ENCODE assay signal across 8 cellular contexts in genomic region chr11:14518820-14519219, GRCh38. TPM values are rescaled to one million over a fixed set of nuclear protein-coding genes. Genes with fewer than 3 reads are reported as not detected.
A peak's percentile ranks its signal among the peaks of the same experiment; 100 is the strongest.
DNase-seq lines count a peak whose midpoint lies in the region; ATAC-seq and TF ChIP-seq lines count a peak whose summit lies in the region.

No MANE protein-coding gene starts in this region.

- H3K9ac ChIP-seq in adipocyte (ENCODE audit: low read length) (peak overlapping the region; percentile 97), liver (ENCODE audit: low read depth in 1 of 2, low read length in 2 of 2) (peak overlapping the region; percentile 96 to 97)

- peak overlapping the region; percentile 99 for H3K27ac Mint-ChIP-seq in activated T-cell treated with anti-CD3 and anti-CD28 coated beads, Interleukin-2, amount 50 U/mL, for 72 hours

- H3K9me3 ChIP-seq in adipocyte (ENCODE audit: control insufficient read depth, low read length) (no peaks in the 10 kb centered on the region), liver (ENCODE audit: control insufficient read depth in 4 of 4, low read length in 3 of 4) (no peaks in the 10 kb centered on the region), tibial artery (no peaks in the 10 kb centered on the region), body of pancreas (no peaks in the 10 kb centered on the region)

- H3K36me3 Mint-ChIP-seq in activated T-cell treated with anti-CD3 and anti-CD28 coated beads, Interleukin-2, amount 50 U/mL, for 72 hours (ENCODE audit: insufficient read depth in 2 of 2) = peaks cover 12 to 35% of the 10 kb centered on the region in 2 donors

- no peaks in the 10 kb centered on the region for H3K27me3 ChIP-seq in adipocyte (replicated peaks; ENCODE audit: control insufficient read depth, insufficient read depth, low read length)
- H3K27me3 ChIP-seq in liver (ENCODE audit: control insufficient read depth in 4 of 4, insufficient read depth in 4 of 4, low read length in 3 of 4) = no peaks in the 10 kb centered on the region
- no peaks in the 10 kb centered on the region for H3K27me3 ChIP-seq in tibial artery
- H3K27me3 ChIP-seq in body of pancreas = no peaks in the 10 kb centered on the region

- H3K4me3 ChIP-seq in adipocyte (ENCODE audit: low read length) = peak overlapping the region; percentile 96
- H3K4me3 ChIP-seq in liver (ENCODE audit: low read depth in 1 of 3, low read length in 3 of 3) = peak overlapping the region; percentile 63 to 96 (median 93)
- H3K4me3 ChIP-seq in tibial artery = peak overlapping the region; percentile 65 to 78
- H3K4me3 ChIP-seq in body of pancreas = no peak overlapping the region

- no peak for DNase-seq in activated T-cell treated with anti-CD3 and anti-CD28 coated beads, Interleukin-2, amount 50 U/mL, for 72 hours
- DNase-seq in activated T-cell treated with anti-CD3 and anti-CD28 coated beads for 4 hours = no peak
- no peak for DNase-seq in adipocyte (ENCODE audit: low read depth)
- no peak for DNase-seq in tibial artery
- no peak for DNase-seq in body of pancreas
- no peak for DNase-seq in cerebellar nuclear complex (lab: John Stamatoyannopoulos, UW)

- ATAC-seq in activated T-cell treated with anti-CD3 and anti-CD28 coated beads, Interleukin-2, amount 50 U/mL, for 72 hours (replicated peaks in 1 of 2) = no peak
- ATAC-seq in HG02973 (IDR thresholded peaks at IDR 0.05; ENCODE audit: unreplicated experiment) = no peak
- ATAC-seq in body of pancreas = no peak

- H3K4me1 Mint-ChIP-seq in activated T-cell treated with anti-CD3 and anti-CD28 coated beads, Interleukin-2, amount 50 U/mL, for 72 hours (ENCODE audit: low read depth) = peaks cover 40% of the 10 kb centered on the region

- peak overlapping the region; percentile 94 to 100 for H3K4me3 Mint-ChIP-seq in activated T-cell treated with anti-CD3 and anti-CD28 coated beads, Interleukin-2, amount 50 U/mL, for 72 hours

- peaks cover 43% of the 10 kb centered on the region for H3K36me3 ChIP-seq in adipocyte (ENCODE audit: control insufficient read depth, insufficient read depth, low read length, severe bottlenecking)
- H3K36me3 ChIP-seq in liver (ENCODE audit: control insufficient read depth in 4 of 4, insufficient read depth in 3 of 4, low read depth in 1 of 4, low read length in 3 of 4) = peaks cover 7 to 20% (median 16%) of the 10 kb centered on the region in 4 donors
- peaks cover 30 to 42% (median 40%) of the 10 kb centered on the region in 3 donors for H3K36me3 ChIP-seq in tibial artery
- H3K36me3 ChIP-seq in body of pancreas (replicated peaks in 1 of 2; ENCODE audit: insufficient read depth in 1 of 2, low read depth in 2 of 2) = peaks cover 0 to 8% of the 10 kb centered on the region in 2 donors

- H3K27me3 Mint-ChIP-seq in activated T-cell treated with anti-CD3 and anti-CD28 coated beads, Interleukin-2, amount 50 U/mL, for 72 hours (ENCODE audit: low read depth) = no peaks in the 10 kb centered on the region

- intact Hi-C loops in tibial artery (cut with DNase I; ENCODE audit: low total_unique reads) = no loop called here
- intact Hi-C loops in body of pancreas (cut with DNase I) = no loop called here

- H3K4me1 ChIP-seq in adipocyte (ENCODE audit: control insufficient read depth, insufficient read depth, low read length) (peaks cover 20% of the 10 kb centered on the region), liver (ENCODE audit: control insufficient read depth in 4 of 4, insufficient read depth in 4 of 4, low read length in 3 of 4) (peaks cover 0 to 19% (median 12%) of the 10 kb centered on the region in 4 donors), tibial artery (peaks cover 0 to 20% (median 13%) of the 10 kb centered on the region in 4 donors), body of pancreas (peaks cover 15% of the 10 kb centered on the region)

- 69% methylated on average over 3 of the region's 3 CpGs for WGBS in liver
- 64 to 66% methylated on average over 3 of the region's 3 CpGs for WGBS in body of pancreas, 2 donors

- TF ChIP-seq POLR2A in body of pancreas (IDR thresholded peaks at IDR 0.05) = no peak

- H3K27ac ChIP-seq in liver (ENCODE audit: low read depth in 1 of 2, low read length in 2 of 2) = peak overlapping the region; percentile 88 to 90
- H3K27ac ChIP-seq in tibial artery = peak overlapping the region in 1 of 2 donors; percentile 84
- no peak overlapping the region for H3K27ac ChIP-seq in body of pancreas

- TF ChIP-seq CTCF in liver (IDR thresholded peaks at IDR 0.05; ENCODE audit: low read depth, low read length, missing input control) (no peak), tibial artery (IDR thresholded peaks at IDR 0.05) (no peak), body of pancreas (IDR thresholded peaks at IDR 0.05) (no peak)

- TF ChIP-seq RAD21 in liver (IDR thresholded peaks at IDR 0.05) = no peak

- H3K9me3 Mint-ChIP-seq in activated T-cell treated with anti-CD3 and anti-CD28 coated beads, Interleukin-2, amount 50 U/mL, for 72 hours = no peaks in the 10 kb centered on the region

TF ChIP-seq in liver, 16 proteins besides CTCF, POLR2A, EP300 and RAD21:
- TF ChIP-seq RXRA (IDR thresholded peaks at IDR 0.05) (no peak), TAF1 (conservative IDR thresholded peaks at IDR 0.05) (no peak), REST (IDR thresholded peaks at IDR 0.05) (no peak), SP1 (IDR thresholded peaks at IDR 0.05) (no peak), YY1 (IDR thresholded peaks at IDR 0.05) (no peak), EGR1 (IDR thresholded peaks at IDR 0.05; ENCODE audit: low read depth in 2 of 2) (no peak), FOXA2 (IDR thresholded peaks at IDR 0.05) (no peak), JUND (IDR thresholded peaks at IDR 0.05) (no peak)

RNA-seq across cellular contexts. Expression of gene PSMA1, which starts 1.4 kb away (rescaled TPM):
- total RNA-seq in activated T-cell treated with anti-CD3 and anti-CD28 coated beads, Interleukin-2, amount 50 U/mL, for 72 hours = 100 to 1,000 TPM; 248 to 268 TPM
- total RNA-seq in liver (10 to 100 TPM; 76.5 to 84.5 TPM), body of pancreas (10 to 100 TPM; 71.3 to 73.5 TPM)
- polyA plus RNA-seq in liver = 100 to 1,000 TPM in 1 of 2 donors, 10 to 100 TPM in 1; 84.9 to 191 TPM

RNA-seq across cellular contexts. Expression of gene COPB1, which starts 19.2 kb away (rescaled TPM):
- total RNA-seq in activated T-cell treated with anti-CD3 and anti-CD28 coated beads, Interleukin-2, amount 50 U/mL, for 72 hours = 100 to 1,000 TPM; 136 to 144 TPM
- total RNA-seq in liver = 100 to 1,000 TPM in 1 of 2 donors, 10 to 100 TPM in 1; 99.3 to 140 TPM
- 10 to 100 TPM; 32.1 to 49.8 TPM for polyA plus RNA-seq in liver
- total RNA-seq in body of pancreas = 10 to 100 TPM; 46.1 to 62.5 TPM

Comparison
In these comparisons a context has a peak if more than half of its experiments do, and no peak if none do; other contexts are left out.
1. H3K4me3 ChIP-seq: peak in adipocyte (single experiment), liver (3 of 3) and tibial artery (2 of 2); none in body of pancreas (0 of 2).
2. H3K27ac ChIP-seq: peak in liver (2 of 2); none in body of pancreas (0 of 4).